Comparison of ENCODE assay signal across 10 cellular contexts in the genomic region with DNA sequence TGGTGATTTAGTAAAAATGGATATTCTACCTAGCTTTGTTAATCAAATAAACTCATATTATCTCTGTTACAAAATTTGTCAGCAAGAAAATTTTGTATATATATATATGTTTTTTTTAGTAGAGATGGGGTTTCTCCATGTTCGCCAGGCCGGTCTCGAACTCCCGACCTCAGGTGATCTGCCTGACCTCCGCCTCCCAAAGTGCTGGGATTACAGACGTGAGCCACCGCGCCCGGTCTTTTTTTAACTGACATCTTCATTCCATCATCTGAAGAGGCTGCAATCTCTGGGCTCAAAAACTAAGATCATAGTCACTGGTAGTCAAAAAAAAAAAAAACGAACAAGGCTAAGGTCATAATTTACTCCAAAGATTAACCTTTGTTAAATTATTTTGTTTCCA. TPM values are rescaled to one million over a fixed set of nuclear protein-coding genes. Genes with fewer than 3 reads are reported as not detected.
DNase-seq lines count a peak whose midpoint lies in the region; ATAC-seq, FAIRE-seq and TF ChIP-seq lines count a peak whose summit lies in the region.
"Had no signal": no experiment of that assay in that cellular context is flagged by ENCODE, and none has a peak within 500 bp of the region (broad histone marks: within the 10 kb centered on the region; RNA-seq: fewer than 3 reads in every experiment).

No MANE protein-coding gene starts in this region.

- no peak for FAIRE-seq in GM12891 (lab: Jason Lieb, UNC)

- H3K27ac ChIP-seq in heart left ventricle: peak overlapping the region in 11 of 12 donors; percentile 77 to 98 (median 87)
- H3K27ac ChIP-seq in upper lobe of right lung: peak overlapping the region; percentile 97

- H3K4me1 ChIP-seq in heart left ventricle (peaks cover 0 to 95% (median 19%) of the 10 kb centered on the region in 12 donors), upper lobe of right lung (peaks cover 50% of the 10 kb centered on the region)

- peak overlapping the region; percentile 89 for H3K27ac Mint-ChIP-seq in activated T-helper 17 cell treated with anti-CD3 and anti-CD28 coated beads, Interleukin-2, amount 50 U/mL, for 72 hours
- peak overlapping the region; percentile 100 for H3K27ac Mint-ChIP-seq in memory B cell

- 79 to 89% (median 87%) methylated on average over 10 of the region's 10 CpGs for WGBS in heart left ventricle, 4 donors

- no peaks in the 10 kb centered on the region for H3K9me3 ChIP-seq in heart left ventricle
- no peaks in the 10 kb centered on the region for H3K9me3 ChIP-seq in upper lobe of right lung
- H3K9me3 ChIP-seq in MG63: no peaks in the 10 kb centered on the region

- H3K4me1 Mint-ChIP-seq in activated T-helper 17 cell treated with anti-CD3 and anti-CD28 coated beads, Interleukin-2, amount 50 U/mL, for 72 hours: peaks cover 38% of the 10 kb centered on the region
- H3K4me1 Mint-ChIP-seq in memory B cell: peaks cover 25% of the 10 kb centered on the region

- H3K4me3 ChIP-seq in heart left ventricle (peak overlapping the region in 1 of 12 donors; percentile 38), upper lobe of right lung (no peak overlapping the region), MG63 (no peak overlapping the region)

- no peak for TF ChIP-seq POLR2A in heart left ventricle (IDR thresholded peaks at IDR 0.05)
- TF ChIP-seq POLR2A in GM12891 (IDR thresholded peaks at IDR 0.05; ENCODE audit: low read depth, low read length): no peak

- H3K36me3 Mint-ChIP-seq in activated T-helper 17 cell treated with anti-CD3 and anti-CD28 coated beads, Interleukin-2, amount 50 U/mL, for 72 hours (ENCODE audit: low read depth): peaks cover 18% of the 10 kb centered on the region
- peaks cover 2% of the 10 kb centered on the region for H3K36me3 Mint-ChIP-seq in memory B cell

- DNase-seq in heart left ventricle: no peak
- DNase-seq in Right ventricle myocardium inferior (ENCODE audit: missing footprints): no peak
- DNase-seq in memory B cell (ENCODE audit: low spot score in 2 of 2): no peak
- no peak for DNase-seq in upper lobe of right lung
- DNase-seq in MG63: no peak
- no peak for DNase-seq in GM12891 (ENCODE audit: insufficient read length, low spot score)
- no peak for DNase-seq in NCI-H1092 treated with DMSO at 0.1 percent for 48 hours (lab: John Stamatoyannopoulos, UW)

- no peak for TF ChIP-seq CTCF in heart left ventricle (IDR thresholded peaks at IDR 0.05)
- no peak for TF ChIP-seq CTCF in upper lobe of right lung (IDR thresholded peaks at IDR 0.05)

- H3K27me3 ChIP-seq in heart left ventricle (peaks cover 0 to 27% (median 0%) of the 10 kb centered on the region in 9 donors), upper lobe of right lung (no peaks in the 10 kb centered on the region), MG63 (no peaks in the 10 kb centered on the region)

- no peaks in the 10 kb centered on the region for H3K27me3 Mint-ChIP-seq in activated T-helper 17 cell treated with anti-CD3 and anti-CD28 coated beads, Interleukin-2, amount 50 U/mL, for 72 hours
- no peaks in the 10 kb centered on the region for H3K27me3 Mint-ChIP-seq in memory B cell

- intact Hi-C loops in heart left ventricle (cut with DNase I): loop anchor here in 2 of 10 donors (5.0 to 10.0 kb wide), 2 partner anchors 74 to 82 kb away; no protein-coding TSS in a partner anchor
- intact Hi-C loops in Right ventricle myocardium inferior (cut with DNase I): loop anchor here (5.0 kb wide), 1 partner anchor 82 kb away; no protein-coding TSS in a partner anchor
- intact Hi-C loops in upper lobe of right lung (cut with DNase I): no loop called here

- H3K9me3 Mint-ChIP-seq in activated T-helper 17 cell treated with anti-CD3 and anti-CD28 coated beads, Interleukin-2, amount 50 U/mL, for 72 hours: no peaks in the 10 kb centered on the region
- peaks cover 2% of the 10 kb centered on the region for H3K9me3 Mint-ChIP-seq in memory B cell

- ATAC-seq in heart left ventricle: no peak
- ATAC-seq in Right ventricle myocardium inferior: no peak
- ATAC-seq in activated T-helper 17 cell treated with anti-CD3 and anti-CD28 coated beads, Interleukin-2, amount 50 U/mL, for 72 hours (replicated peaks): no peak
- ATAC-seq in memory B cell (ENCODE audit: low read depth): no peak
- ATAC-seq in upper lobe of right lung: no peak

- H3K4me3 Mint-ChIP-seq in activated T-helper 17 cell treated with anti-CD3 and anti-CD28 coated beads, Interleukin-2, amount 50 U/mL, for 72 hours: peak overlapping the region; percentile 64
- peak overlapping the region; percentile 9 for H3K4me3 Mint-ChIP-seq in memory B cell

- H3K36me3 ChIP-seq in heart left ventricle (no peaks in the 10 kb centered on the region), upper lobe of right lung (no peaks in the 10 kb centered on the region), MG63 (no peaks in the 10 kb centered on the region; the same call in 1 of the 2 replicates)

TF ChIP-seq in GM12891, 5 proteins besides CTCF, POLR2A, EP300 and RAD21:
- no peak for TF ChIP-seq POU2F2 (IDR thresholded peaks at IDR 0.05; ENCODE audit: low read depth, low read length)
- TF ChIP-seq SPI1 (IDR thresholded peaks at IDR 0.05; ENCODE audit: low read depth, low read length): no peak
- TF ChIP-seq TAF1 (IDR thresholded peaks at IDR 0.05; ENCODE audit: low read depth, low read length): no peak
- TF ChIP-seq POLR2AphosphoS5 (IDR thresholded peaks at IDR 0.05; ENCODE audit: low read depth, low read length): no peak
- TF ChIP-seq PAX5 (IDR thresholded peaks at IDR 0.05; ENCODE audit: insufficient read depth, low read length, severe bottlenecking): no peak

RNA-seq across cellular contexts. Expression of a gene that starts 5.3 kb away (rescaled TPM):
- total RNA-seq in heart left ventricle (1 to 10 TPM in 1 of 9 donors, under 1 TPM in 3, not detected in 5; 0.08 to 1.3 (median 0.14) TPM), Right ventricle myocardium inferior (not detected), upper lobe of right lung (0.69 TPM)
- under 1 TPM in 1 of 2 donors, not detected in 1; 0.08 TPM for polyA plus RNA-seq in heart left ventricle
- 1 to 10 TPM; 4.2 to 4.4 TPM for total RNA-seq in activated T-helper 17 cell treated with anti-CD3 and anti-CD28 coated beads, Interleukin-2, amount 50 U/mL, for 72 hours
- total RNA-seq in MG63 (2014; rRNA removed; shearing (Covaris generic); ENCODE audit: low replicate concordance): not detected in 2 replicates
- polyA plus RNA-seq in GM12891 (2012; ENCODE audit: low read depth, missing spikeins): 2.6 TPM
- total RNA-seq: RPMI7951 had no signal

RNA-seq across cellular contexts. Expression of a gene that starts 10.5 kb away (rescaled TPM):
- 100 to 1,000 TPM in 1 of 9 donors, 10 to 100 TPM in 6, 1 to 10 TPM in 2; 8.3 to 198 (median 21.7) TPM for total RNA-seq in heart left ventricle
- polyA plus RNA-seq in heart left ventricle: 10 to 100 TPM; 11.8 to 45.1 TPM
- total RNA-seq in Right ventricle myocardium inferior: 15.5 TPM
- 10 to 100 TPM; 73.0 to 74.0 TPM for total RNA-seq in activated T-helper 17 cell treated with anti-CD3 and anti-CD28 coated beads, Interleukin-2, amount 50 U/mL, for 72 hours
- total RNA-seq in upper lobe of right lung: 122 TPM
- 22.1 and 22.2 TPM in 2 replicates for total RNA-seq in MG63 (2014; rRNA removed; shearing (Covaris generic); ENCODE audit: low replicate concordance)
- polyA plus RNA-seq in GM12891 (2012; ENCODE audit: low read depth, missing spikeins): 14.0 TPM

RNA-seq across cellular contexts. Expression of a gene that starts 15.0 kb away (rescaled TPM):
- 1 to 10 TPM in 2 of 9 donors, under 1 TPM in 2, not detected in 5; 0.67 to 2.6 (median 0.94) TPM for total RNA-seq in heart left ventricle
- 1 to 10 TPM in 1 of 2 donors, not detected in 1; 2.0 TPM for polyA plus RNA-seq in heart left ventricle
- not detected for total RNA-seq in Right ventricle myocardium inferior
- 1 to 10 TPM; 2.8 to 9.9 TPM for total RNA-seq in activated T-helper 17 cell treated with anti-CD3 and anti-CD28 coated beads, Interleukin-2, amount 50 U/mL, for 72 hours
- 3.1 TPM for total RNA-seq in upper lobe of right lung
- total RNA-seq in MG63 (2014; rRNA removed; shearing (Covaris generic); ENCODE audit: low replicate concordance): 1.2 and 3.2 TPM in 2 replicates
- 4.2 TPM for polyA plus RNA-seq in GM12891 (2012; ENCODE audit: low read depth, missing spikeins)

RNA-seq across cellular contexts. Expression of a gene that starts 22.4 kb away (rescaled TPM):
- not detected for total RNA-seq in heart left ventricle
- polyA plus RNA-seq in heart left ventricle: not detected
- not detected for total RNA-seq in Right ventricle myocardium inferior
- total RNA-seq in activated T-helper 17 cell treated with anti-CD3 and anti-CD28 coated beads, Interleukin-2, amount 50 U/mL, for 72 hours: 1 to 10 TPM in 1 of 2 donors, under 1 TPM in 1; 0.65 to 2.3 TPM
- total RNA-seq in upper lobe of right lung: not detected
- not detected in 2 replicates for total RNA-seq in MG63 (2014; rRNA removed; shearing (Covaris generic); ENCODE audit: low replicate concordance)
- 1.9 TPM for polyA plus RNA-seq in GM12891 (2012; ENCODE audit: low read depth, missing spikeins)
- total RNA-seq: astrocyte, RPMI7951 had no signal

RNA-seq across cellular contexts. Expression of a gene that starts 32.3 kb away (rescaled TPM):
- total RNA-seq in heart left ventricle (10 to 100 TPM; 24.7 to 34.5 (median 27.9) TPM), Right ventricle myocardium inferior (26.7 TPM), upper lobe of right lung (51.8 TPM)
- 10 to 100 TPM; 33.9 to 43.3 TPM for polyA plus RNA-seq in heart left ventricle
- total RNA-seq in activated T-helper 17 cell treated with anti-CD3 and anti-CD28 coated beads, Interleukin-2, amount 50 U/mL, for 72 hours: 100 to 1,000 TPM; 112 to 138 TPM
- 68.0 and 102 TPM in 2 replicates for total RNA-seq in MG63 (2014; rRNA removed; shearing (Covaris generic); ENCODE audit: low replicate concordance)
- polyA plus RNA-seq in GM12891 (2012; ENCODE audit: low read depth, missing spikeins): 46.7 TPM
